In genomic region chr22:19767427-19768380, GRCh38 we compare ENCODE assay signal across 11 cellular contexts. TPM values are rescaled to one million over a fixed set of nuclear protein-coding genes. Genes with fewer than 3 reads are reported as not detected.
DNase-seq lines count a peak whose midpoint lies in the region; ATAC-seq lines count a peak whose summit lies in the region.
"Had no signal": no experiment of that assay in that cellular context is flagged by ENCODE, and none has a peak within 500 bp of the region (broad histone marks: within the 10 kb centered on the region; RNA-seq: fewer than 3 reads in every experiment).

No MANE protein-coding gene starts in this region.

- peak overlapping the region in 2 of 6 donors; percentile 16 to 90 for H3K27ac Mint-ChIP-seq in naive B cell

- no peak overlapping the region for H3K27ac ChIP-seq in BLaER1
- H3K27ac ChIP-seq in HUES48 (ENCODE audit: low read depth, low read length), result no peak overlapping the region
- H3K27ac ChIP-seq: SK-N-MC, testis had no signal

- H3K4me1 ChIP-seq in BLaER1 (peaks cover 64% of the 10 kb centered on the region), HUES48 (ENCODE audit: control insufficient read depth, insufficient read depth, low read length) (peaks cover 26% of the 10 kb centered on the region)

- no peak for DNase-seq in naive B cell
- DNase-seq in NCI-H2107 treated with DMSO at 0.1 percent for 48 hours (lab: John Stamatoyannopoulos, UW; ENCODE audit: unreplicated experiment), result no peak
- DNase-seq in occipital lobe (lab: John Stamatoyannopoulos, UW), result no peak
- no peak for DNase-seq in DMS153 (lab: John Stamatoyannopoulos, UW)
- DNase-seq in SHP77 treated with DMSO at 0.1 percent for 48 hours (lab: John Stamatoyannopoulos, UW), result no peak
- DNase-seq: mesenchymal stem cell had no signal

- peaks cover 13 to 25% (median 19%) of the 10 kb centered on the region in 3 donors for H3K4me1 Mint-ChIP-seq in naive B cell

- H3K9ac ChIP-seq in BLaER1 (no peak overlapping the region), HUES48 (ENCODE audit: low read depth, low read length) (no peak overlapping the region)

- H3K27me3 Mint-ChIP-seq in naive B cell, result peaks cover 48 to 85% (median 65%) of the 10 kb centered on the region in 3 donors

- H3K4me3 Mint-ChIP-seq in naive B cell, result peak overlapping the region in 6 of 8 donors; percentile 65 to 78 (median 70)

- H3K4me3 ChIP-seq in BLaER1 (peak overlapping the region; percentile 66), HUES48 (ENCODE audit: low read depth, low read length) (peak overlapping the region; percentile 45)
- H3K4me3 ChIP-seq: SK-N-MC had no signal

- peaks cover 0 to 2% (median 0%) of the 10 kb centered on the region in 7 donors for H3K9me3 Mint-ChIP-seq in naive B cell

- H3K9me3 ChIP-seq in BLaER1 (no peaks in the 10 kb centered on the region), HUES48 (ENCODE audit: control insufficient read depth, insufficient read depth, low read length) (no peaks in the 10 kb centered on the region)
- H3K9me3 ChIP-seq: testis had no signal

- H3K27me3 ChIP-seq in BLaER1, result peaks cover 97% of the 10 kb centered on the region
- peaks cover 88% of the 10 kb centered on the region for H3K27me3 ChIP-seq in HUES48 (ENCODE audit: control insufficient read depth, insufficient read depth, low read length)
- H3K27me3 ChIP-seq: testis had no signal

- H3K36me3 Mint-ChIP-seq in naive B cell, result no peaks in the 10 kb centered on the region

- peak overlapping the region; percentile 88 for H3K4me2 ChIP-seq in BLaER1

- ATAC-seq in esophagus mucosa (peak; percentile 3), naive B cell (ENCODE audit: low read depth in 2 of 2) (peak; percentile 24 to 35)

- peaks cover 59% of the 10 kb centered on the region for H4K20me1 ChIP-seq in BLaER1

- H3K36me3 ChIP-seq in BLaER1, result no peaks in the 10 kb centered on the region
- no peaks in the 10 kb centered on the region for H3K36me3 ChIP-seq in HUES48 (ENCODE audit: control insufficient read depth, insufficient read depth, low read length)

RNA-seq across cellular contexts. Expression of gene TBX1, which starts 7.1 kb away (rescaled TPM):
- total RNA-seq in esophagus mucosa (1.1 TPM), occipital lobe (0.62 TPM)
- not detected for polyA plus RNA-seq in naive B cell (ENCODE audit: low read depth in 6 of 6)

RNA-seq across cellular contexts. Expression of gene GP1BB, which starts 44.4 kb away (rescaled TPM):
- 2.0 TPM for total RNA-seq in esophagus mucosa
- polyA plus RNA-seq in naive B cell (ENCODE audit: low read depth in 6 of 6), result 1 to 10 TPM in 5 of 6 donors, under 1 TPM in 1; 0.38 to 6.2 (median 4.0) TPM
- 21.8 TPM for total RNA-seq in occipital lobe

RNA-seq across cellular contexts. Expression of gene SEPTIN5, which starts 53.4 kb away (rescaled TPM):
- total RNA-seq in esophagus mucosa (31.3 TPM), occipital lobe (167 TPM)
- polyA plus RNA-seq in naive B cell (ENCODE audit: low read depth in 6 of 6), result 1 to 10 TPM in 3 of 6 donors, under 1 TPM in 2, not detected in 1; 0.38 to 1.6 (median 1.0) TPM
